In genomic region chr9:4792054-4792571, GRCh38 we compare ENCODE assay signal across 8 cellular contexts. TPM values are rescaled to one million over a fixed set of nuclear protein-coding genes. Genes with fewer than 3 reads are reported as not detected.
DNase-seq lines count a peak whose midpoint lies in the region; ATAC-seq and TF ChIP-seq lines count a peak whose summit lies in the region.

No MANE protein-coding gene starts in this region.

- H3K4me1 ChIP-seq in HEK293 (ENCODE audit: control insufficient read depth, insufficient read depth, low read length), result no peaks in the 10 kb centered on the region
- H3K4me1 ChIP-seq in naive thymus-derived CD4-positive, alpha-beta T cell (ENCODE audit: control insufficient read depth in 2 of 2, insufficient read depth in 2 of 2, low read length in 2 of 2), result peaks cover 4 to 15% of the 10 kb centered on the region in 2 donors

- no peaks in the 10 kb centered on the region for H3K27me3 ChIP-seq in dorsolateral prefrontal cortex
- H3K27me3 ChIP-seq in naive thymus-derived CD4-positive, alpha-beta T cell (ENCODE audit: control insufficient read depth in 2 of 2, insufficient read depth in 2 of 2, low read length in 2 of 2), result no peaks in the 10 kb centered on the region

- DNase-seq in NCI-H748 (lab: John Stamatoyannopoulos, UW; ENCODE audit: unreplicated experiment) (peak; percentile 82), dorsolateral prefrontal cortex (peak in 1 of 10 donors; percentile 42), kidney glomerular epithelial cell (lab: John Stamatoyannopoulos, UW) (no peak), amniotic stem cell (lab: John Stamatoyannopoulos, UW) (no peak), NCI-H2196 treated with DMSO at 0.1 percent for 48 hours (lab: John Stamatoyannopoulos, UW; ENCODE audit: unreplicated experiment) (no peak)
- DNase-seq in naive thymus-derived CD4-positive, alpha-beta T cell, result no peak

- peak overlapping the region; percentile 71 to 94 (median 90) for H3K27ac Mint-ChIP-seq in naive thymus-derived CD4-positive, alpha-beta T cell

- peak overlapping the region; percentile 83 to 97 (median 94) for H3K4me3 Mint-ChIP-seq in naive thymus-derived CD4-positive, alpha-beta T cell

- H3K9me3 Mint-ChIP-seq in naive thymus-derived CD4-positive, alpha-beta T cell, result no peaks in the 10 kb centered on the region

- TF ChIP-seq CTCF in HEK293 (tag by site-specific recombination; IDR thresholded peaks at IDR 0.05) (no peak), dorsolateral prefrontal cortex (IDR thresholded peaks at IDR 0.05 in 54 of 56, conservative IDR thresholded peaks at IDR 0.05 in 2 of 56; ENCODE audit: low read depth in 1 of 56, partially characterized antibody in 56 of 56) (peak in 1 of 56 donors; percentile 10)

- POLR2A ChIA-PET in HEK293 (lab: Yijun Ruan, JAX), result interaction anchor here (0.5 to 1.8 kb wide), 13 partner anchors 12 to 1216 kb away, joined by 3 to 11 read pairs (median 3); partner anchors contain the start of genes AK3, JAK2 and PLGRKT
- POLR2A ChIA-PET in naive thymus-derived CD4-positive, alpha-beta T cell (lab: Charles Lee), result interaction anchor here (0.6 to 3.2 kb wide), 12 partner anchors 13 to 1267 kb away, joined by 3 to 20 read pairs (median 5); partner anchors contain the start of genes AK3, CDC37L1, JAK2 and PLPP6

- peaks cover 0 to 13% (median 0%) of the 10 kb centered on the region in 5 donors for H3K27me3 Mint-ChIP-seq in naive thymus-derived CD4-positive, alpha-beta T cell

- peaks cover 14 to 49% (median 38%) of the 10 kb centered on the region in 7 donors for H3K4me1 Mint-ChIP-seq in naive thymus-derived CD4-positive, alpha-beta T cell

- ATAC-seq in GM18502 (IDR thresholded peaks at IDR 0.05; ENCODE audit: poor library complexity, unreplicated experiment), result peak; percentile 37
- ATAC-seq in naive thymus-derived CD4-positive, alpha-beta T cell, result peak; percentile 49

- no peaks in the 10 kb centered on the region for H3K9me3 ChIP-seq in HEK293 (ENCODE audit: control insufficient read depth, insufficient read depth, low read depth, low read length)
- no peaks in the 10 kb centered on the region for H3K9me3 ChIP-seq in naive thymus-derived CD4-positive, alpha-beta T cell (ENCODE audit: control insufficient read depth in 2 of 3, low read length in 3 of 3)

- H3K4me3 ChIP-seq in HEK293 (ENCODE audit: low read depth, low read length) (peak overlapping the region; percentile 53), dorsolateral prefrontal cortex (peak overlapping the region; percentile 67 to 99 (median 92))
- peak overlapping the region; percentile 99 for H3K4me3 ChIP-seq in naive thymus-derived CD4-positive, alpha-beta T cell (ENCODE audit: low read length)

- CTCF ChIA-PET in HEK293 (lab: Yijun Ruan, JAX), result interaction anchor here (2.3 kb wide), 1 partner anchor 30 kb away, joined by 11 read pairs; no protein-coding TSS in a partner anchor
- CTCF ChIA-PET in naive thymus-derived CD4-positive, alpha-beta T cell (lab: Charles Lee), result interaction anchor here (1.8 to 2.3 kb wide), 3 partner anchors 33 to 132 kb away, joined by 3 to 10 read pairs (median 8); partner anchors contain the start of gene PLPP6

- H3K27ac ChIP-seq in HEK293 (ENCODE audit: extremely low read depth, low read depth, low read length) (peak overlapping the region; percentile 3; the same call in 1 of the 2 replicates), dorsolateral prefrontal cortex (peak overlapping the region in 54 of 59 donors; percentile 12 to 93 (median 78))
- peak overlapping the region; percentile 62 for H3K27ac ChIP-seq in naive thymus-derived CD4-positive, alpha-beta T cell (ENCODE audit: low read depth, low read length)

- H3K36me3 Mint-ChIP-seq in naive thymus-derived CD4-positive, alpha-beta T cell, result peaks cover 0 to 5% (median 0%) of the 10 kb centered on the region in 5 donors

- intact Hi-C loops in dorsolateral prefrontal cortex (cut with DNase I), result loop anchor here (1.0 to 5.0 kb wide), 3 partner anchors 113 to 645 kb away; partner anchors contain the start of genes JAK2 (in 2 of the 2), CDC37L1 (in 1 of the 2) and PLGRKT (in 1 of the 2)
- intact Hi-C loops in naive thymus-derived CD4-positive, alpha-beta T cell (cut with micrococcal nuclease), result loop anchor here (1.0 to 10.0 kb wide), 23 partner anchors 30 to 1965 kb away; partner anchors contain the start of genes AK3 (in 2 of the 2), CDC37L1 (in 2 of the 2), JAK2 (in 2 of the 2) and RFX3 (in 2 of the 2)

- no peaks in the 10 kb centered on the region for H3K36me3 ChIP-seq in HEK293 (ENCODE audit: control insufficient read depth in 2 of 2, insufficient read depth in 1 of 2, low read length in 2 of 2)
- H3K36me3 ChIP-seq in naive thymus-derived CD4-positive, alpha-beta T cell (ENCODE audit: control insufficient read depth in 2 of 3, insufficient read depth in 3 of 3, low read length in 3 of 3), result no peaks in the 10 kb centered on the region

TF ChIP-seq in HEK293, 187 proteins besides CTCF, POLR2A, EP300 and RAD21 (continues in another document):
- TF ChIP-seq IKZF3 (tag by site-specific recombination; IDR thresholded peaks at IDR 0.05) (no peak), ZNF174 (tag by site-specific recombination; IDR thresholded peaks at IDR 0.05) (no peak), ZSCAN18 (tag by site-specific recombination; IDR thresholded peaks at IDR 0.05) (no peak), FEZF1 (tag by site-specific recombination; IDR thresholded peaks at IDR 0.05) (no peak), KLF17 (tag by site-specific recombination; IDR thresholded peaks at IDR 0.05) (0 out of 2 replicates have a peak, but pooled peaks have one; percentile 28), ZNF324 (tag by site-specific recombination; IDR thresholded peaks at IDR 0.05) (0 out of 2 replicates have a peak, but pooled peaks have one; percentile 28), ZNF600 (tag by site-specific recombination; IDR thresholded peaks at IDR 0.05) (peak; percentile 49), ZBTB10 (tag by site-specific recombination; IDR thresholded peaks at IDR 0.05) (peak; percentile 77; the same call in 1 of the 2 replicates), ZNF24 (tag by site-specific recombination; IDR thresholded peaks at IDR 0.05) (0 out of 2 replicates have a peak, but pooled peaks have one; percentile 18), MZF1 (tag by site-specific recombination; IDR thresholded peaks at IDR 0.05; ENCODE audit: borderline replicate concordance) (no peak), ZSCAN16 (tag by site-specific recombination; IDR thresholded peaks at IDR 0.05) (no peak), GLIS2 (tag by site-specific recombination; IDR thresholded peaks at IDR 0.05) (no peak), ZBTB48 (tag by site-specific recombination; IDR thresholded peaks at IDR 0.05) (peak; percentile 82), ZIC2 (tag by site-specific recombination; IDR thresholded peaks at IDR 0.05) (no peak), ZNF335 (tag by site-specific recombination; conservative IDR thresholded peaks at IDR 0.05) (peak; percentile 94)

RNA-seq across cellular contexts. Expression of gene RCL1, which starts 0.6 kb away (rescaled TPM):
- 10 to 100 TPM; 17.9 to 36.6 (median 25.8) TPM for total RNA-seq in dorsolateral prefrontal cortex
- total RNA-seq in naive thymus-derived CD4-positive, alpha-beta T cell, result 10 to 100 TPM; 21.5 to 39.4 (median 23.4) TPM
- 10 to 100 TPM; 24.2 to 24.7 TPM for polyA plus RNA-seq in naive thymus-derived CD4-positive, alpha-beta T cell

RNA-seq across cellular contexts. Expression of gene AK3, which starts 51.1 kb away (rescaled TPM):
- total RNA-seq in dorsolateral prefrontal cortex, result 10 to 100 TPM; 30.5 to 87.1 (median 48.8) TPM
- 10 to 100 TPM; 18.0 to 34.8 (median 25.8) TPM for total RNA-seq in naive thymus-derived CD4-positive, alpha-beta T cell
- 10 to 100 TPM; 27.1 to 33.8 TPM for polyA plus RNA-seq in naive thymus-derived CD4-positive, alpha-beta T cell

Comparison
In these comparisons a context has a peak if more than half of its experiments do, and no peak if none do; other contexts are left out.
1. H3K27ac ChIP-seq: peak in every context shown above with its lines; median percentile 78 in dorsolateral prefrontal cortex; 62 in naive thymus-derived CD4-positive, alpha-beta T cell; 3 in HEK293.